22 cellular contexts compared by ENCODE assay signal in the genomic region with DNA sequence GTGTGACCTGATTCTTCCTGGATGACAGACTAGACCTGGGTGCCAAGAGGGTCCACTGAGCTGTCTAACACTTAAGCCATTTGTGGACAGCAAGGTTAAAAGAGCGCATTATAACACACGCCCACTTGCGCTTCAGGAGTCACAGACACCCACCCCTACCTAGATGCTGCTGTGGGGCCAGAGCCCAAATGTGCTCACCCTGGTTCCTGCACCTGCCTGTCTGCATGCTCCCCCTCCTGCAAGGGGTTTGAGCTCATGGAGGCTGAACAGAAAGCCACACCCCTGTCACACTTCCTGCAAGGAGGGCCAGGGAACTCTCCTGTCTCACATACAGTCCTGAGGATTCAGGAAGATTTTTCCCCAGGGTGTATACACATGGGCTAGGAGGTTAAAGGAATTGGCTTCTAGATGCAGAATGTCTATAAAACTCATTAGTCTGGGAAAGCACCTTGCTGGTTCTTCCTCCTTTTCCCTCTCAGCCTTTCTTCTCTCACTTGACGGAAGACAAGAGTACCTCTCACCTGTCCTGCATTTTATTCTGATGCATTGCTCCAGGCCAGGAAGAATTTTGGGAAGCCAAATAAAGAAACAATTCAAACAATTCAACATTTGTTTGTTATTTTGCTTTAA.
A peak's percentile ranks its signal among the peaks of the same experiment; 100 is the strongest.
DNase-seq lines count a peak whose midpoint lies in the region; ATAC-seq, FAIRE-seq and TF ChIP-seq lines count a peak whose summit lies in the region.
"Had no signal": no experiment of that assay in that cellular context is flagged by ENCODE, and none has a peak within 500 bp of the region (broad histone marks: within the 10 kb centered on the region; RNA-seq: fewer than 3 reads in every experiment).

No MANE protein-coding gene starts in this region.

- no peaks in the 10 kb centered on the region for H3K27me3 ChIP-seq in OCI-LY1 (ENCODE audit: insufficient read depth, low read length)
- no peaks in the 10 kb centered on the region for H3K27me3 ChIP-seq in GM12878 (replicated peaks in 1 of 2; ENCODE audit: control insufficient read depth in 2 of 2, insufficient read depth in 2 of 2, low read length in 1 of 2)
- no peaks in the 10 kb centered on the region for H3K27me3 ChIP-seq in SJCRH30
- no peaks in the 10 kb centered on the region for H3K27me3 ChIP-seq in PC-3 (ENCODE audit: low read length)

- H2AFZ ChIP-seq in OCI-LY1 (ENCODE audit: low read length) (peak overlapping the region; percentile 10; the same call in 1 of the 2 replicates), GM12878 (ENCODE audit: control insufficient read depth, low read depth, low read length) (peak overlapping the region; percentile 76), PC-3 (ENCODE audit: low read length) (no peak overlapping the region)
- H2AFZ ChIP-seq: GM23338 had no signal

- H3K9me2 ChIP-seq in OCI-LY1 (ENCODE audit: low read depth, low read length) (no peaks in the 10 kb centered on the region), PC-3 (replicated peaks; ENCODE audit: low read length) (no peaks in the 10 kb centered on the region)
- H3K9me2 ChIP-seq: SK-N-SH had no signal

- no peak overlapping the region for H3K4me3 Mint-ChIP-seq in nephron progenitor cell
- H3K4me3 Mint-ChIP-seq in activated naive CD8-positive, alpha-beta T cell treated with anti-CD3 and anti-CD28 coated beads for 36 hours: no peak overlapping the region
- H3K4me3 Mint-ChIP-seq: GM23338, T-cell had no signal

- POLR2A ChIA-PET in GM12878 (lab: Charles Lee): interaction anchor here (2.0 kb wide), 1 partner anchor 10 kb away, joined by 9 read pairs; no protein-coding TSS in a partner anchor
- POLR2A ChIA-PET in PC-3 (lab: Charles Lee; ENCODE audit: unreplicated experiment): no interaction called here

- H3K9ac ChIP-seq in OCI-LY1 (ENCODE audit: low read length) (peak overlapping the region; percentile 63), GM12878 (ENCODE audit: control insufficient read depth, insufficient read depth, low read length) (no peak overlapping the region), PC-3 (ENCODE audit: low read length) (no peak overlapping the region)
- H3K9ac ChIP-seq: SK-N-SH had no signal

- TF ChIP-seq CTCF in OCI-LY1 (IDR thresholded peaks at IDR 0.05; ENCODE audit: low read length): no peak
- TF ChIP-seq CTCF in GM12878 (IDR thresholded peaks at IDR 0.05 in 2 of 3, conservative IDR thresholded peaks at IDR 0.05 in 1 of 3; ENCODE audit: control insufficient read depth in 2 of 3, extremely low read depth in 1 of 3, insufficient read depth in 1 of 3, low read depth in 3 of 3, low read length in 3 of 3): no peak
- TF ChIP-seq CTCF in nephron progenitor cell (IDR thresholded peaks at IDR 0.05): no peak
- no peak for TF ChIP-seq CTCF in PC-3 (conservative IDR thresholded peaks at IDR 0.05; ENCODE audit: low read depth, low read length)

- no TSS peak for BruUV-seq in GM12878 (replicated peaks; lab: Mats Ljungman, UMichigan)
- no TSS peak for BruUV-seq in PC-3 (replicated peaks; lab: Mats Ljungman, UMichigan)

- peaks cover 11% of the 10 kb centered on the region for H3F3A ChIP-seq in OCI-LY1 (ENCODE audit: insufficient read depth, low read length)
- H3F3A ChIP-seq in PC-3 (ENCODE audit: low read length, unreplicated experiment): no peaks in the 10 kb centered on the region

- H3K36me3 Mint-ChIP-seq in nephron progenitor cell (ENCODE audit: low read depth): peaks cover 10% of the 10 kb centered on the region
- no peaks in the 10 kb centered on the region for H3K36me3 Mint-ChIP-seq in activated naive CD8-positive, alpha-beta T cell treated with anti-CD3 and anti-CD28 coated beads for 36 hours
- H3K36me3 Mint-ChIP-seq: T-cell had no signal

- DNase-seq in GM12891 (ENCODE audit: insufficient read length, low spot score) (no peak), GM12878 (ENCODE audit: low read depth, low spot score) (no peak), nephron progenitor cell (no peak), DMS153 (lab: John Stamatoyannopoulos, UW) (no peak), SJCRH30 (no peak), PC-3 (no peak)
- no peak for DNase-seq in activated naive CD8-positive, alpha-beta T cell treated with anti-CD3 and anti-CD28 coated beads for 36 hours
- DNase-seq: ACHN, DMS79 treated with DMSO at 0.1 percent for 48 hours, HCEC 1CT, NCI-H1105 treated with DMSO at 0.1 percent for 48 hours, NCI-H187, NCI-H2107, NCI-H510A, NCI-H774, SHP77, SK-N-SH, T-cell had no signal

- peak overlapping the region; percentile 99 for H3K27ac ChIP-seq in OCI-LY1 (ENCODE audit: low read depth, low read length, poor library complexity, severe bottlenecking)
- H3K27ac ChIP-seq in GM12878 (ENCODE audit: control insufficient read depth, insufficient read depth): no peak overlapping the region
- H3K27ac ChIP-seq in SJCRH30: no peak overlapping the region
- no peak overlapping the region for H3K27ac ChIP-seq in PC-3 (ENCODE audit: low read length)
- H3K27ac ChIP-seq: C4-2B had no signal

- WGBS in GM12878 (ENCODE audit: insufficient coverage, insufficient replicate concordance, low lambda C conversion rate, missing lambda C conversion rate): 91% methylated on average over 4 of the region's 4 CpGs

- H3K27ac Mint-ChIP-seq in nephron progenitor cell: peak overlapping the region; percentile 47
- H3K27ac Mint-ChIP-seq in activated naive CD8-positive, alpha-beta T cell treated with anti-CD3 and anti-CD28 coated beads for 36 hours: no peak overlapping the region
- H3K27ac Mint-ChIP-seq: GM23338, T-cell had no signal

- ATAC-seq in GM12878: peak; percentile 33
- no peak for ATAC-seq in PC-3
- ATAC-seq: GM23338, T-cell had no signal

- TF ChIP-seq EP300 in GM12878 (IDR thresholded peaks at IDR 0.05; ENCODE audit: borderline replicate concordance in 1 of 2, control insufficient read depth in 1 of 2, low read depth in 2 of 2, low read length in 2 of 2): no peak

- H3K4me3 ChIP-seq in OCI-LY1 (ENCODE audit: low read depth, low read length, poor library complexity, severe bottlenecking) (peak overlapping the region; percentile 42), GM12878 (no peak overlapping the region), SJCRH30 (no peak overlapping the region), PC-3 (ENCODE audit: low read length) (no peak overlapping the region)
- H3K4me3 ChIP-seq: GM23338 had no signal

- H3K27me3 Mint-ChIP-seq in nephron progenitor cell (ENCODE audit: low read depth, poor library complexity): no peaks in the 10 kb centered on the region
- H3K27me3 Mint-ChIP-seq in activated naive CD8-positive, alpha-beta T cell treated with anti-CD3 and anti-CD28 coated beads for 36 hours: peaks cover 3% of the 10 kb centered on the region

- H3K79me2 ChIP-seq in OCI-LY1 (ENCODE audit: insufficient read depth, low read length): no peaks in the 10 kb centered on the region
- no peaks in the 10 kb centered on the region for H3K79me2 ChIP-seq in GM12878 (ENCODE audit: control insufficient read depth, insufficient read depth, low read length)
- no peaks in the 10 kb centered on the region for H3K79me2 ChIP-seq in PC-3 (ENCODE audit: low read length)

- RAD21 ChIA-PET in GM12878 (lab: Charles Lee; ENCODE audit: unreplicated experiment): interaction anchor here (1.3 to 2.5 kb wide), 4 partner anchors 9 to 23 kb away, joined by 3 to 8 read pairs (median 5); no protein-coding TSS in a partner anchor

- SMC1A ChIA-PET in GM12878 (lab: Charles Lee; ENCODE audit: uncharacterized antibody, unreplicated experiment): interaction anchor here (0.8 to 5.8 kb wide), 5 partner anchors 12 to 146 kb away, joined by 3 to 43 read pairs (median 6); no protein-coding TSS in a partner anchor

- CTCF ChIA-PET in GM12878 (lab: Yijun Ruan, JAX) (interaction anchor here (1.2 to 2.9 kb wide), 4 partner anchors 10 to 199 kb away, joined by 3 to 15 read pairs (median 4); no protein-coding TSS in a partner anchor), PC-3 (lab: Charles Lee) (no interaction called here)

- H3K4me1 Mint-ChIP-seq in nephron progenitor cell: no peaks in the 10 kb centered on the region
- H3K4me1 Mint-ChIP-seq in activated naive CD8-positive, alpha-beta T cell treated with anti-CD3 and anti-CD28 coated beads for 36 hours: no peaks in the 10 kb centered on the region
- H3K4me1 Mint-ChIP-seq: T-cell had no signal

- FAIRE-seq in GM12891 (lab: Jason Lieb, UNC): peak; percentile 89
- FAIRE-seq in GM12878 (lab: Jason Lieb, UNC): no peak
- FAIRE-seq: RCC 7860 had no signal

- in situ Hi-C loops in GM12878 (cut with MboI): no loop called here

- H3K9me3 ChIP-seq in OCI-LY1 (ENCODE audit: low read length) (no peaks in the 10 kb centered on the region), GM12878 (replicated peaks; ENCODE audit: control insufficient read depth, insufficient read depth, low read length) (no peaks in the 10 kb centered on the region; the same call in 2 of the 3 replicates), SJCRH30 (replicated peaks) (no peaks in the 10 kb centered on the region), PC-3 (ENCODE audit: low read length) (no peaks in the 10 kb centered on the region)
- H3K9me3 ChIP-seq: SK-N-SH had no signal

- H3K9me3 Mint-ChIP-seq in nephron progenitor cell: peaks cover 18% of the 10 kb centered on the region
- no peaks in the 10 kb centered on the region for H3K9me3 Mint-ChIP-seq in activated naive CD8-positive, alpha-beta T cell treated with anti-CD3 and anti-CD28 coated beads for 36 hours
- H3K9me3 Mint-ChIP-seq: T-cell had no signal

- H3K36me3 ChIP-seq in OCI-LY1 (ENCODE audit: insufficient read depth, low read length) (no peaks in the 10 kb centered on the region), GM12878 (ENCODE audit: control insufficient read depth in 2 of 2, insufficient read depth in 2 of 2, low read length in 1 of 2) (no peaks in the 10 kb centered on the region), SJCRH30 (no peaks in the 10 kb centered on the region), PC-3 (ENCODE audit: low read depth, low read length) (no peaks in the 10 kb centered on the region)

- peaks cover 56% of the 10 kb centered on the region for H3K4me1 ChIP-seq in OCI-LY1 (ENCODE audit: insufficient read depth, low read length, severe bottlenecking)
- H3K4me1 ChIP-seq in GM12878 (ENCODE audit: control insufficient read depth, insufficient read depth, low read length): peaks cover 50% of the 10 kb centered on the region
- no peaks in the 10 kb centered on the region for H3K4me1 ChIP-seq in SJCRH30
- no peaks in the 10 kb centered on the region for H3K4me1 ChIP-seq in PC-3 (ENCODE audit: insufficient read depth, low read length)

- H3K4me2 ChIP-seq in OCI-LY1 (ENCODE audit: low read length) (peak overlapping the region; percentile 67), GM12878 (ENCODE audit: control insufficient read depth, insufficient read depth) (peak overlapping the region; percentile 50; the same call in 1 of the 2 replicates), PC-3 (ENCODE audit: low read length) (no peak overlapping the region)
- H3K4me2 ChIP-seq: GM23338, SK-N-SH had no signal

- TF ChIP-seq POLR2A in GM12891 (IDR thresholded peaks at IDR 0.05; ENCODE audit: low read depth, low read length): no peak
- no peak for TF ChIP-seq POLR2A in GM12878 (IDR thresholded peaks at IDR 0.05; ENCODE audit: low read depth, low read length)

- intact Hi-C loops in GM12878 (cut with micrococcal nuclease; ENCODE audit: unreplicated experiment) (no loop called here), PC-3 (cut with micrococcal nuclease) (no loop called here)

- TF ChIP-seq RAD21 in GM12878 (IDR thresholded peaks at IDR 0.05; ENCODE audit: insufficient read depth, low read depth, low read length): no peak

- H4K20me1 ChIP-seq in OCI-LY1 (ENCODE audit: insufficient read depth, low read length) (no peaks in the 10 kb centered on the region), GM12878 (ENCODE audit: control insufficient read depth, insufficient read depth) (no peaks in the 10 kb centered on the region), PC-3 (ENCODE audit: low read length) (no peaks in the 10 kb centered on the region)
